In genomic region chr4:189202182-189202868, GRCh38 we compare ENCODE assay signal across 7 cellular contexts.
DNase-seq lines count a peak whose midpoint lies in the region; ATAC-seq and TF ChIP-seq lines count a peak whose summit lies in the region.

No MANE protein-coding gene starts in this region.

- no peak overlapping the region for H3K4ac ChIP-seq in H9 (ENCODE audit: low read depth, low read length)

- H3K9me3 ChIP-seq in H9 (ENCODE audit: control insufficient read depth, low read depth, low read length) (no peaks in the 10 kb centered on the region), gastroesophageal sphincter (no peaks in the 10 kb centered on the region)

- no peaks in the 10 kb centered on the region for H3K79me2 ChIP-seq in H9 (ENCODE audit: insufficient read depth, low read length)

- H4K91ac ChIP-seq in H9 (ENCODE audit: insufficient read length, low read depth, low read length): no peak overlapping the region

- no peak overlapping the region for H3K18ac ChIP-seq in H9 (ENCODE audit: insufficient read length, low read depth, low read length)

- H3K4me1 ChIP-seq in H9 (ENCODE audit: insufficient read depth, low read length): no peaks in the 10 kb centered on the region
- H3K4me1 ChIP-seq in gastroesophageal sphincter: peaks cover 4 to 10% (median 6%) of the 10 kb centered on the region in 3 donors

- no peaks in the 10 kb centered on the region for H4K20me1 ChIP-seq in H9 (ENCODE audit: control insufficient read depth, insufficient read depth, insufficient read length)

- no peak overlapping the region for H2BK120ac ChIP-seq in H9 (ENCODE audit: low read depth, low read length, poor library complexity, severe bottlenecking)

- no peak overlapping the region for H2AFZ ChIP-seq in H9 (ENCODE audit: low read length)

- TF ChIP-seq CTCF in H9 (conservative IDR thresholded peaks at IDR 0.05) (peak; percentile 99), WTC11 (IDR thresholded peaks at IDR 0.05) (peak; percentile 94), gastroesophageal sphincter (IDR thresholded peaks at IDR 0.05) (peak; percentile 54 to 91 (median 67)), osteocyte (IDR thresholded peaks at IDR 0.05) (peak; percentile 97)

- H3K23me2 ChIP-seq in H9 (ENCODE audit: insufficient read length, low read depth, low read length, poor library complexity, severe bottlenecking): no peaks in the 10 kb centered on the region

- H3K79me1 ChIP-seq in H9 (ENCODE audit: insufficient read depth, low read depth, low read length, poor library complexity, severe bottlenecking): no peaks in the 10 kb centered on the region

- peak; percentile 87 for ATAC-seq in WTC11
- ATAC-seq in gastroesophageal sphincter: peak; percentile 80

- CTCF ChIA-PET in WTC11 (lab: Charles Lee): interaction anchor here (0.6 to 1.9 kb wide), 15 partner anchors 16 to 117 kb away, joined by 3 to 11 read pairs (median 3); no protein-coding TSS in a partner anchor

- no peak overlapping the region for H3K14ac ChIP-seq in H9 (ENCODE audit: insufficient read depth, low read length)

- H2BK20ac ChIP-seq in H9 (ENCODE audit: low read depth, low read length, poor library complexity, severe bottlenecking): no peak overlapping the region

- H3K9me3 Mint-ChIP-seq in H9 (no peaks in the 10 kb centered on the region), WTC11 (peaks cover 3% of the 10 kb centered on the region), osteocyte (ENCODE audit: unreplicated experiment) (no peaks in the 10 kb centered on the region)

- no peak overlapping the region for H3K9ac ChIP-seq in H9 (ENCODE audit: extremely low read depth, insufficient read length, low read length)

- peak overlapping the region in 1 of 2 donors; percentile 32 for H3K4me3 ChIP-seq in gastroesophageal sphincter

- no peak overlapping the region for H2AK5ac ChIP-seq in H9 (ENCODE audit: insufficient read length, low read length)

- no peak for TF ChIP-seq EP300 in gastroesophageal sphincter (IDR thresholded peaks at IDR 0.05)

- no peak overlapping the region for H3K27ac ChIP-seq in H9 (ENCODE audit: insufficient read length, low read depth, low read length)
- H3K27ac ChIP-seq in gastroesophageal sphincter: no peak overlapping the region

- no peak for TF ChIP-seq POLR2A in gastroesophageal sphincter (IDR thresholded peaks at IDR 0.05)

- no peak overlapping the region for H3K23ac ChIP-seq in H9 (ENCODE audit: insufficient read length, low read depth, low read length)

- H2BK15ac ChIP-seq in H9 (ENCODE audit: low read depth, low read length): no peak overlapping the region

- H3K27me3 ChIP-seq in H9 (ENCODE audit: insufficient read depth, low read length) (no peaks in the 10 kb centered on the region), gastroesophageal sphincter (no peaks in the 10 kb centered on the region)

- peak; percentile 13 for DNase-seq in ELR (ENCODE audit: low read depth)
- peak; percentile 55 for DNase-seq in H9
- DNase-seq in NCI-H146 (lab: John Stamatoyannopoulos, UW): peak; percentile 38
- peak; percentile 52 for DNase-seq in WTC11 (ENCODE audit: low spot score)
- peak; percentile 89 for DNase-seq in osteocyte (ENCODE audit: extremely low spot score, unreplicated experiment)
- DNase-seq in GF-D8 (lab: John Stamatoyannopoulos, UW): no peak

- H3K56ac ChIP-seq in H9 (ENCODE audit: insufficient read length, low read depth, low read length): no peak overlapping the region

- no peak overlapping the region for H2BK5ac ChIP-seq in H9 (ENCODE audit: insufficient read length, low read length)

- POLR2A ChIA-PET in WTC11 (lab: Charles Lee): no interaction called here

- peaks cover 0 to 5% (median 0%) of the 10 kb centered on the region in 3 experiments; a peak in 1 of 7 replicates for H3K36me3 Mint-ChIP-seq in H9 (ENCODE audit: insufficient read depth in 1 of 3, low read depth in 3 of 3)
- no peaks in the 10 kb centered on the region for H3K36me3 Mint-ChIP-seq in WTC11
- H3K36me3 Mint-ChIP-seq in osteocyte (ENCODE audit: unreplicated experiment): no peaks in the 10 kb centered on the region

- H2BK12ac ChIP-seq in H9 (ENCODE audit: insufficient read length, low read depth, low read length): no peak overlapping the region

- H3K4me3 Mint-ChIP-seq in H9: no peak overlapping the region
- H3K4me3 Mint-ChIP-seq in WTC11: no peak overlapping the region
- peak overlapping the region; percentile 76 for H3K4me3 Mint-ChIP-seq in osteocyte (ENCODE audit: unreplicated experiment)

- H3K27me3 Mint-ChIP-seq in H9 (ENCODE audit: low read depth) (no peaks in the 10 kb centered on the region; the same call in 1 of the 2 replicates), WTC11 (ENCODE audit: low read depth) (no peaks in the 10 kb centered on the region; the same call in 1 of the 2 replicates), osteocyte (ENCODE audit: unreplicated experiment) (peaks cover 13% of the 10 kb centered on the region)

- peaks cover 16 to 21% of the 10 kb centered on the region in 2 experiments for H3K4me1 Mint-ChIP-seq in H9
- H3K4me1 Mint-ChIP-seq in WTC11: peaks cover 30% of the 10 kb centered on the region
- H3K4me1 Mint-ChIP-seq in osteocyte (ENCODE audit: unreplicated experiment): peaks cover 16% of the 10 kb centered on the region

- H4K8ac ChIP-seq in H9 (replicated peaks; ENCODE audit: insufficient read length, low read depth, low read length): no peak overlapping the region

- no peak overlapping the region for H3K4me2 ChIP-seq in H9 (ENCODE audit: insufficient read depth, insufficient read length, low read length)

- no peak overlapping the region for H3T11ph ChIP-seq in H9 (ENCODE audit: low read length)

- H3K27ac Mint-ChIP-seq in H9 (no peak overlapping the region; a peak in 2 of 7 replicates), WTC11 (no peak overlapping the region), osteocyte (ENCODE audit: unreplicated experiment) (peak overlapping the region; percentile 76)

- WGBS in H9 (ENCODE audit: extremely low coverage, insufficient read length, low lambda C conversion rate): no CpG with 5 or more reads among the region's 16 CpGs
- 4 to 6% methylated on average over 16 of the region's 16 CpGs for WGBS in gastroesophageal sphincter (ENCODE audit: low coverage in 1 of 2), 2 donors

- H4K5ac ChIP-seq in H9 (ENCODE audit: insufficient read length, low read depth, low read length): no peak overlapping the region

- no peaks in the 10 kb centered on the region for H3K36me3 ChIP-seq in gastroesophageal sphincter

TF ChIP-seq in WTC11, 78 proteins besides CTCF, POLR2A, EP300 and RAD21:
- 0 out of 2 replicates have a peak, but pooled peaks have one; percentile 57 for TF ChIP-seq SMAD3 (CRISPR knock-in tag; IDR thresholded peaks at IDR 0.05; ENCODE audit: borderline replicate concordance)
- TF ChIP-seq, protein P1, sequence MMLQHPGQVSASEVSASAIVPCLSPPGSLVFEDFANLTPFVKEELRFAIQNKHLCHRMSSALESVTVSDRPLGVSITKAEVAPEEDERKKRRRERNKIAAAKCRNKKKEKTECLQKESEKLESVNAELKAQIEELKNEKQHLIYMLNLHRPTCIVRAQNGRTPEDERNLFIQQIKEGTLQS (CRISPR knock-in tag; conservative IDR thresholded peaks at IDR 0.05): no peak
